In the genomic region with DNA sequence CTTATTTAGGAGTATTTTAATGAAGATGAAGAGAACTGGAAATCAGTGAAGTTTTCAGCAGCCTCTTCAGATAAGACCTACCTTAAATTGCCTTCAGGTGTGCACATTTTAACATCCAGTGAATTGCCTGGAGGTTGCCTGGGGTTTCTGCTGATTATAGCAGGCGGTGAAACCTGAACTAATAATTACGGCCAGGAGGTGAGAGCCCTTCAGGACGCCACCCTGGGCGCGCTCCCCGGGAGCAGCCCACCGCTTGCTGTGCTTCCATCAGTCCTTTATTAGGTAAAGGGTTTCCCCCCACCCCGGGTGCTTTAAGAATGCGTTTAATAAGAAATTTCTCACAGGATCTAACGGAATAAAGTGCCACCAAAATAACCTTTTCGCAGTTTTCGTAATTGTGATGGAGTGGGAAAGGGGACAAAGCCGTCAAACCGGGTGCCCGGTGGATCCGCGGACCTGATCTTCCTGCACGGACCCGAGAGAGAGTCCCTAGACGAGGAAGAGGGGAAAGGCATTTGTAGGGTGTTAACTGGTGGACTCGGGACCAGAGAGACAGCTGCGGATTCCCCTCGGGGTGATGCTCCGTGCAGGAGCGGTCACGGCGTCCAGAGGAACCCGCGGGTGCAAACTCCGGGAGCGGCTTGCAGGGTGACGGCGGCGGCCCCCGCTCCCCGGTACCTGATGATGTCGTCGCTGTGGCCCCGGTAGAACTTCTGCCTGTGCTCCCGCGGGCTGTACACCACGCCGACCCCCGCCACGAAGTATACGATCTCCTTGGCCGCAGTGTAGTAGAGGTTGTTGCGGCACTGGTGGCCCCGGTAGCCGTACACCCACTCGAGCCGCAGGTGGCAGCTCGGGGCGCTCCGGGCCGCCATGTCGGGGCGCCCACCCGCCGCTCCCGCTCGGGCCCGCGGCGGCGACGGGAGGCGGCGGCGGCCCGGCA, we compare ENCODE assay signal across 8 cellular contexts. TPM values are rescaled to one million over a fixed set of nuclear protein-coding genes. Genes with fewer than 3 reads are reported as not detected.
DNase-seq lines count a peak whose midpoint lies in the region; ATAC-seq and TF ChIP-seq lines count a peak whose summit lies in the region.

No MANE protein-coding gene starts in this region.

- H3K4me1 ChIP-seq in ectodermal cell (ENCODE audit: control insufficient read depth, insufficient read depth, low read length) (no peaks in the 10 kb centered on the region), mesodermal cell (ENCODE audit: control insufficient read depth, insufficient read depth, low read length, poor library complexity, severe bottlenecking) (no peaks in the 10 kb centered on the region), stomach (peaks cover 15 to 26% (median 20%) of the 10 kb centered on the region in 4 donors)

- ATAC-seq in HG03135 (IDR thresholded peaks at IDR 0.05; ENCODE audit: unreplicated experiment), result peak; percentile 18
- ATAC-seq in T-cell (replicated peaks in 1 of 4), result no peak
- ATAC-seq in GM21515 (IDR thresholded peaks at IDR 0.05; ENCODE audit: unreplicated experiment), result no peak
- ATAC-seq in GM18502 (IDR thresholded peaks at IDR 0.05; ENCODE audit: poor library complexity, unreplicated experiment), result no peak

- peaks cover 0 to 5% of the 10 kb centered on the region in 2 donors for H3K27me3 Mint-ChIP-seq in T-cell

- no peaks in the 10 kb centered on the region for H3K36me3 ChIP-seq in ectodermal cell (ENCODE audit: control insufficient read depth, insufficient read depth, low read length)
- no peaks in the 10 kb centered on the region for H3K36me3 ChIP-seq in mesodermal cell (ENCODE audit: control insufficient read depth, insufficient read depth, low read length)
- H3K36me3 ChIP-seq in stomach, result no peaks in the 10 kb centered on the region

- CTCF ChIA-PET in T-cell (lab: Charles Lee), result interaction anchor here (0.6 to 1.3 kb wide), 4 partner anchors 32 to 60 kb away, joined by 3 to 7 read pairs (median 4); a partner anchor contains a TSS

- DNase-seq in GM03348 (ENCODE audit: low spot score) (peak; percentile 1), T-cell (peak in 9 of 34 experiments; percentile 1 to 8 (median 2)), stomach (peak; percentile 28)

- WGBS in ectodermal cell, 2 experiments, result 3% methylated on average over 70 to 71 of the region's 71 CpGs
- WGBS in mesodermal cell (ENCODE audit: insufficient coverage in 2 of 2), 2 experiments, result 3% methylated on average over 50 to 62 of the region's 71 CpGs
- 1 to 2% (median 2%) methylated on average over 38 to 71 of the region's 71 CpGs for WGBS in stomach, 5 donors

- H3K4me1 Mint-ChIP-seq in T-cell, result peaks cover 22 to 29% (median 24%) of the 10 kb centered on the region in 3 donors

- H3K27me3 ChIP-seq in ectodermal cell (ENCODE audit: control insufficient read depth, insufficient read depth, low read length, poor library complexity, severe bottlenecking) (peaks cover 59% of the 10 kb centered on the region), stomach (peaks cover 0 to 10% (median 0%) of the 10 kb centered on the region in 3 donors)

- H3K9me3 Mint-ChIP-seq in T-cell, result no peaks in the 10 kb centered on the region

- H3K9me3 ChIP-seq in ectodermal cell (ENCODE audit: control insufficient read depth, low read length) (no peaks in the 10 kb centered on the region), mesodermal cell (ENCODE audit: control insufficient read depth, low read length) (no peaks in the 10 kb centered on the region), stomach (no peaks in the 10 kb centered on the region)

- TF ChIP-seq CTCF in stomach (IDR thresholded peaks at IDR 0.05), result no peak

- intact Hi-C loops in stomach (cut with DNase I; ENCODE audit: low total_unique reads), result no loop called here

- no peaks in the 10 kb centered on the region for H3K36me3 Mint-ChIP-seq in T-cell

- no peak for TF ChIP-seq POLR2A in stomach (IDR thresholded peaks at IDR 0.05)

- H3K4me3 ChIP-seq in ectodermal cell (ENCODE audit: insufficient read depth, low read depth, low read length), result peak overlapping the region; percentile 40
- H3K4me3 ChIP-seq in mesodermal cell (ENCODE audit: extremely low read depth, insufficient read depth, low read length, poor library complexity, severe bottlenecking), result peak overlapping the region; percentile 41
- peak overlapping the region; percentile 66 to 89 (median 72) for H3K4me3 ChIP-seq in stomach

- no peak for TF ChIP-seq EP300 in stomach (IDR thresholded peaks at IDR 0.05)

- peak overlapping the region; percentile 36 to 72 for H3K27ac Mint-ChIP-seq in T-cell

- POLR2A ChIA-PET in T-cell (lab: Charles Lee), result no interaction called here

- no peak overlapping the region for H3K27ac ChIP-seq in ectodermal cell (ENCODE audit: insufficient read depth, low read depth, low read length, poor library complexity, severe bottlenecking)
- H3K27ac ChIP-seq in mesodermal cell (ENCODE audit: low read depth, low read length, severe bottlenecking), result no peak overlapping the region
- peak overlapping the region; percentile 76 to 90 (median 80) for H3K27ac ChIP-seq in stomach

- peak overlapping the region; percentile 81 to 89 (median 87) for H3K4me3 Mint-ChIP-seq in T-cell

RNA-seq across cellular contexts. Expression of a gene that starts 0.9 kb away (rescaled TPM):
- 1 to 10 TPM; 4.0 to 5.5 (median 4.9) TPM for total RNA-seq in T-cell
- polyA plus RNA-seq in ectodermal cell (2013, experiment 1 of 4), result 0.50 TPM
- polyA plus RNA-seq in ectodermal cell (2013, experiment 2 of 4), result 1.1 TPM
- 1.1 TPM for polyA plus RNA-seq in ectodermal cell (2013, experiment 3 of 4)
- 0.41 TPM for polyA plus RNA-seq in ectodermal cell (2013, experiment 4 of 4)
- polyA plus RNA-seq in mesodermal cell (2013, experiment 1 of 2), result 0.07 TPM
- polyA plus RNA-seq in mesodermal cell (2013, experiment 2 of 2), result 0.10 TPM
- 10 to 100 TPM in 2 of 5 donors, 1 to 10 TPM in 1, under 1 TPM in 1, not detected in 1; 0.89 to 10.3 (median 6.8) TPM for total RNA-seq in stomach
- under 1 TPM; 0.19 to 0.92 (median 0.30) TPM for polyA plus RNA-seq in stomach

RNA-seq across cellular contexts. Expression of a gene that starts 32.6 kb away (rescaled TPM):
- total RNA-seq in T-cell, result 1 to 10 TPM in 4 of 5 donors, under 1 TPM in 1; 0.75 to 2.7 (median 2.1) TPM
- polyA plus RNA-seq in ectodermal cell (2013, experiment 1 of 4), result 21.0 TPM
- polyA plus RNA-seq in ectodermal cell (2013, experiment 2 of 4), result 16.6 TPM
- polyA plus RNA-seq in ectodermal cell (2013, experiment 3 of 4), result 19.6 TPM
- 19.3 TPM for polyA plus RNA-seq in ectodermal cell (2013, experiment 4 of 4)
- polyA plus RNA-seq in mesodermal cell (2013, experiment 1 of 2), result 20.5 TPM
- polyA plus RNA-seq in mesodermal cell (2013, experiment 2 of 2), result 18.7 TPM
- total RNA-seq in stomach, result 10 to 100 TPM in 3 of 5 donors, 1 to 10 TPM in 1, not detected in 1; 2.7 to 53.1 (median 18.0) TPM
- 1 to 10 TPM; 5.8 to 8.7 (median 8.4) TPM for polyA plus RNA-seq in stomach

Comparison
In these comparisons a context has a peak if more than half of its experiments do, and no peak if none do; other contexts are left out.
1. H3K27ac ChIP-seq: peak in stomach (5 of 5); none in ectodermal cell (single experiment) and mesodermal cell (single experiment).
2. Peak in every context shown above with its lines, with median percentiles within 50 percentile points of each other: H3K4me3 ChIP-seq.